8 cellular contexts compared by ENCODE assay signal in genomic region chr22:21938071-21938822, GRCh38. TPM values are rescaled to one million over a fixed set of nuclear protein-coding genes. Genes with fewer than 3 reads are reported as not detected.
DNase-seq lines count a peak whose midpoint lies in the region; ATAC-seq and TF ChIP-seq lines count a peak whose summit lies in the region.

No MANE protein-coding gene starts in this region.

- TF ChIP-seq POLR2A in ovary (IDR thresholded peaks at IDR 0.05): no peak

- H3K4me1 ChIP-seq in ovary (ENCODE audit: insufficient read depth) (peaks cover 21% of the 10 kb centered on the region), thymus (ENCODE audit: control insufficient read depth, insufficient read depth, low read length) (peaks cover 8% of the 10 kb centered on the region)

- in situ Hi-C loops in G401 (cut with HindIII; ENCODE audit: low sequenced_read_pairs): loop anchor here (10.0 kb wide), 2 partner anchors 83 to 223 kb away; no protein-coding TSS in a partner anchor

- H3K27ac ChIP-seq in ovary: peak overlapping the region; percentile 91 to 92
- peak overlapping the region; percentile 55 for H3K27ac ChIP-seq in thymus (ENCODE audit: low read depth)

- intact Hi-C loops in Right ventricle myocardium inferior (cut with DNase I) (loop anchor here (1.0 to 2.0 kb wide), 4 partner anchors 15 to 225 kb away; partner anchors contain the start of genes MAPK1 and PPM1F), ovary (cut with DNase I) (loop anchor here in 3 of 4 donors (2.0 to 5.0 kb wide), 3 partner anchors 223 to 226 kb away; no protein-coding TSS in a partner anchor)

- peaks cover 24% of the 10 kb centered on the region for H3K36me3 Mint-ChIP-seq in HFFc6 (ENCODE audit: low read depth)
- peaks cover 8% of the 10 kb centered on the region for H3K36me3 Mint-ChIP-seq in activated naive CD8-positive, alpha-beta T cell treated with anti-CD3 and anti-CD28 coated beads for 36 hours

- DNase-seq in G401 (ENCODE audit: low spot score) (peak; percentile 93), HFFc6 (peak; percentile 77), NCI-H1048 (lab: John Stamatoyannopoulos, UW) (peak; percentile 61), Right ventricle myocardium inferior (ENCODE audit: missing footprints) (peak; percentile 96), ovary (peak; percentile 92 to 98 (median 95))
- DNase-seq in activated naive CD8-positive, alpha-beta T cell treated with anti-CD3 and anti-CD28 coated beads for 36 hours: peak; percentile 90

- H3K4me3 Mint-ChIP-seq in HFFc6: peak overlapping the region; percentile 84
- H3K4me3 Mint-ChIP-seq in activated naive CD8-positive, alpha-beta T cell treated with anti-CD3 and anti-CD28 coated beads for 36 hours: peak overlapping the region; percentile 81

- no peaks in the 10 kb centered on the region for H3K9me3 Mint-ChIP-seq in HFFc6
- no peaks in the 10 kb centered on the region for H3K9me3 Mint-ChIP-seq in activated naive CD8-positive, alpha-beta T cell treated with anti-CD3 and anti-CD28 coated beads for 36 hours

- TF ChIP-seq CTCF in HFFc6 (IDR thresholded peaks at IDR 0.05): peak; percentile 99
- TF ChIP-seq CTCF in ovary (IDR thresholded peaks at IDR 0.05): peak; percentile 99 to 100 (median 99)

- H3K36me3 ChIP-seq in ovary: no peaks in the 10 kb centered on the region
- peaks cover 15% of the 10 kb centered on the region for H3K36me3 ChIP-seq in thymus (ENCODE audit: control insufficient read depth, insufficient read depth)

- peak; percentile 91 for ATAC-seq in SK-N-SH treated with all-trans-retinoic acid at 6 μM for 48 hours
- ATAC-seq in Right ventricle myocardium inferior: peak; percentile 94

- peak overlapping the region; percentile 79 for H3K4me3 ChIP-seq in ovary
- H3K4me3 ChIP-seq in thymus (ENCODE audit: low read length): peak overlapping the region; percentile 50

- TF ChIP-seq EP300 in ovary (IDR thresholded peaks at IDR 0.05): no peak

- no peaks in the 10 kb centered on the region for H3K27me3 ChIP-seq in ovary
- H3K27me3 ChIP-seq in thymus (ENCODE audit: control insufficient read depth, insufficient read depth): no peaks in the 10 kb centered on the region

- WGBS in ovary, 3 donors: 1% methylated on average over 32 to 42 of the region's 42 CpGs
- WGBS in thymus: 17% methylated on average over 42 of the region's 42 CpGs

- H3K9me3 ChIP-seq in ovary (no peaks in the 10 kb centered on the region), thymus (ENCODE audit: control insufficient read depth) (no peaks in the 10 kb centered on the region)

- peaks cover 72% of the 10 kb centered on the region for H3K4me1 Mint-ChIP-seq in HFFc6 (ENCODE audit: low read depth)
- H3K4me1 Mint-ChIP-seq in activated naive CD8-positive, alpha-beta T cell treated with anti-CD3 and anti-CD28 coated beads for 36 hours: peaks cover 31% of the 10 kb centered on the region

- no peaks in the 10 kb centered on the region; the same call in none of the 2 replicates for H3K27me3 Mint-ChIP-seq in HFFc6 (ENCODE audit: insufficient read depth)
- H3K27me3 Mint-ChIP-seq in activated naive CD8-positive, alpha-beta T cell treated with anti-CD3 and anti-CD28 coated beads for 36 hours: no peaks in the 10 kb centered on the region

- peak overlapping the region; percentile 99 for H3K27ac Mint-ChIP-seq in HFFc6
- H3K27ac Mint-ChIP-seq in activated naive CD8-positive, alpha-beta T cell treated with anti-CD3 and anti-CD28 coated beads for 36 hours: peak overlapping the region; percentile 89

TF ChIP-seq in SK-N-SH treated with all-trans-retinoic acid at 6 μM for 48 hours, 23 proteins besides CTCF, POLR2A, EP300 and RAD21:
- TF ChIP-seq ZC3H10 (CRISPR knock-in tag; IDR thresholded peaks at IDR 0.05) (no peak), ZNF70 (CRISPR knock-in tag; IDR thresholded peaks at IDR 0.05) (no peak), CSDC2 (CRISPR knock-in tag; IDR thresholded peaks at IDR 0.05) (no peak), ISL1 (CRISPR knock-in tag; IDR thresholded peaks at IDR 0.05) (no peak), TSHZ2 (CRISPR knock-in tag; IDR thresholded peaks at IDR 0.05) (no peak), PATZ1 (CRISPR knock-in tag; IDR thresholded peaks at IDR 0.05; ENCODE audit: borderline replicate concordance) (peak; percentile 88; the same call in 1 of the 2 replicates), PPARA (CRISPR knock-in tag; IDR thresholded peaks at IDR 0.05; ENCODE audit: borderline replicate concordance) (peak; percentile 7; the same call in 1 of the 2 replicates), BACH2 (CRISPR knock-in tag; IDR thresholded peaks at IDR 0.05; ENCODE audit: borderline replicate concordance) (no peak), ZFP3 (CRISPR knock-in tag; IDR thresholded peaks at IDR 0.05) (0 out of 2 replicates have a peak, but pooled peaks have one; percentile 41)

RNA-seq across cellular contexts. Expression of gene PPM1F, which starts 14.4 kb away (rescaled TPM):
- 34.6 and 45.2 TPM in 2 replicates for total RNA-seq in G401 (2014; rRNA removed; shearing (Covaris generic))
- 10 to 100 TPM; 56.1 to 65.3 (median 60.6) TPM for total RNA-seq in HFFc6 (2021; fragmentation: NEBNext Ultra II Directional; extraction: Animal tissue kit (Norgen Biotek cat#: 25700))
- total RNA-seq in activated naive CD8-positive, alpha-beta T cell treated with anti-CD3 and anti-CD28 coated beads for 36 hours: 10 to 100 TPM; 31.4 to 32.9 TPM
- total RNA-seq in Right ventricle myocardium inferior: 18.9 TPM
- total RNA-seq in ovary: 10 to 100 TPM in 6 of 7 donors, 1 to 10 TPM in 1; 9.8 to 33.0 (median 22.7) TPM
- polyA plus RNA-seq in ovary: 10 to 100 TPM in 1 of 2 donors, 1 to 10 TPM in 1; 9.9 to 17.8 TPM
- 10.5 TPM for polyA plus RNA-seq in thymus

RNA-seq across cellular contexts. Expression of gene TOP3B, which starts 44.3 kb away (rescaled TPM):
- total RNA-seq in G401 (2014; rRNA removed; shearing (Covaris generic)): 20.4 and 24.8 TPM in 2 replicates
- total RNA-seq in HFFc6 (2021; fragmentation: NEBNext Ultra II Directional; extraction: Animal tissue kit (Norgen Biotek cat#: 25700)): 10 to 100 TPM; 13.8 to 17.1 (median 15.2) TPM
- total RNA-seq in activated naive CD8-positive, alpha-beta T cell treated with anti-CD3 and anti-CD28 coated beads for 36 hours: 10 to 100 TPM; 31.3 to 36.7 TPM
- total RNA-seq in Right ventricle myocardium inferior (10.4 TPM), ovary (10 to 100 TPM; 17.3 to 31.5 (median 25.2) TPM)
- polyA plus RNA-seq in ovary (10 to 100 TPM in 1 of 2 donors, 1 to 10 TPM in 1; 9.1 to 17.4 TPM), thymus (18.4 TPM)

Comparison
In these comparisons a context has a peak if more than half of its experiments do, and no peak if none do; other contexts are left out.
1. Peak in every context shown above with its lines: DNase-seq, ATAC-seq, H3K4me3 ChIP-seq and H3K27ac ChIP-seq.